Comparison of ENCODE assay signal across 1 cellular context in the genomic region with DNA sequence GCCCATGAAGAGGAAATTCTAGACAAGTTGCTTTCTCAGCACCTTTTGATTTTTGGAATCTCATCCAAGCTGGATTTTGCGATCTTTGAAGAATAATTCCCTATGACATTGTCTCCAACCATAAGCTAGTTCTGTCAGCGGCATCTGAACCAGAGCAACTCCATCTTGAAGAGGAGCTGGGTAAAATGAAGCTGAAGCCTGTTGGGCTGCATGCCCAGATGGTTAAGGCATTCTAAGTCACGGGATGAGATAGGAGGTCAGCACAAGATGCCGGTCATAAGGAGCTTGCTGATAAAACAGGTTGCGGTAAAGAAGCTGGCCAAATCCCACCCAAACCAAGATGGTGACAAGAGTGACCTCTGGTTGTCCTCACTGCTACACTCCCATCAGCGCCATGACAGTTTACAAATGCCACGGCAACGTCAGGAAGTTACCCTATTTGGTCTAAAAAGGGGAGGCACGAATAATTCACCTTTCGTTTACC.
A peak's percentile ranks its signal among the peaks of the same experiment; 100 is the strongest.
TF ChIP-seq lines count a peak whose summit lies in the region.
"Not testable (repeated sequence)": the region's sequence is repeated elsewhere in the genome, so short reads cannot be mapped to it uniquely, and the experiment has no call there.

No MANE protein-coding gene starts in this region.

TF ChIP-seq in K562, 482 proteins besides CTCF, POLR2A, EP300 and RAD21 (continued from another document and continues in another):
- TF ChIP-seq, protein P1, sequence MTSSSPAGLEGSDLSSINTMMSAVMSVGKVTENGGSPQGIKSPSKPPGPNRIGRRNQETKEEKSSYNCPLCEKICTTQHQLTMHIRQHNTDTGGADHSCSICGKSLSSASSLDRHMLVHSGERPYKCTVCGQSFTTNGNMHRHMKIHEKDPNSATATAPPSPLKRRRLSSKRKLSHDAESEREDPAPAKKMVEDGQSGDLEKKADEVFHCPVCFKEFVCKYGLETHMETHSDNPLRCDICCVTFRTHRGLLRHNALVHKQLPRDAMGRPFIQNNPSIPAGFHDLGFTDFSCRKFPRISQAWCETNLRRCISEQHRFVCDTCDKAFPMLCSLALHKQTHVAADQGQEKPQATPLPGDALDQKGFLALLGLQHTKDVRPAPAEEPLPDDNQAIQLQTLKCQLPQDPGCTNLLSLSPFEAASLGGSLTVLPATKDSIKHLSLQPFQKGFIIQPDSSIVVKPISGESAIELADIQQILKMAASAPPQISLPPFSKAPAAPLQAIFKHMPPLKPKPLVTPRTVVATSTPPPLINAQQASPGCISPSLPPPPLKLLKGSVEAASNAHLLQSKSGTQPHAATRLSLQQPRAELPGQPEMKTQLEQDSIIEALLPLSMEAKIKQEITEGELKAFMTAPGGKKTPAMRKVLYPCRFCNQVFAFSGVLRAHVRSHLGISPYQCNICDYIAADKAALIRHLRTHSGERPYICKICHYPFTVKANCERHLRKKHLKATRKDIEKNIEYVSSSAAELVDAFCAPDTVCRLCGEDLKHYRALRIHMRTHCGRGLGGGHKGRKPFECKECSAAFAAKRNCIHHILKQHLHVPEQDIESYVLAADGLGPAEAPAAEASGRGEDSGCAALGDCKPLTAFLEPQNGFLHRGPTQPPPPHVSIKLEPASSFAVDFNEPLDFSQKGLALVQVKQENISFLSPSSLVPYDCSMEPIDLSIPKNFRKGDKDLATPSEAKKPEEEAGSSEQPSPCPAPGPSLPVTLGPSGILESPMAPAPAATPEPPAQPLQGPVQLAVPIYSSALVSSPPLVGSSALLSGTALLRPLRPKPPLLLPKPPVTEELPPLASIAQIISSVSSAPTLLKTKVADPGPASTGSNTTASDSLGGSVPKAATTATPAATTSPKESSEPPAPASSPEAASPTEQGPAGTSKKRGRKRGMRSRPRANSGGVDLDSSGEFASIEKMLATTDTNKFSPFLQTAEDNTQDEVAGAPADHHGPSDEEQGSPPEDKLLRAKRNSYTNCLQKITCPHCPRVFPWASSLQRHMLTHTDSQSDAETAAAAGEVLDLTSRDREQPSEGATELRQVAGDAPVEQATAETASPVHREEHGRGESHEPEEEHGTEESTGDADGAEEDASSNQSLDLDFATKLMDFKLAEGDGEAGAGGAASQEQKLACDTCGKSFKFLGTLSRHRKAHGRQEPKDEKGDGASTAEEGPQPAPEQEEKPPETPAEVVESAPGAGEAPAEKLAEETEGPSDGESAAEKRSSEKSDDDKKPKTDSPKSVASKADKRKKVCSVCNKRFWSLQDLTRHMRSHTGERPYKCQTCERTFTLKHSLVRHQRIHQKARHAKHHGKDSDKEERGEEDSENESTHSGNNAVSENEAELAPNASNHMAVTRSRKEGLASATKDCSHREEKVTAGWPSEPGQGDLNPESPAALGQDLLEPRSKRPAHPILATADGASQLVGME (CRISPR knock-in tag; IDR thresholded peaks at IDR 0.05), result peak; percentile 96
- TF ChIP-seq NR2C1 (IDR thresholded peaks at IDR 0.05), result not testable (repeated sequence)
- TF ChIP-seq NR2C1 (tag; IDR thresholded peaks at IDR 0.05), result peak; percentile 95
- TF ChIP-seq ZNF696 (CRISPR knock-in tag; conservative IDR thresholded peaks at IDR 0.05), result peak; percentile 76
- TF ChIP-seq, protein P2, sequence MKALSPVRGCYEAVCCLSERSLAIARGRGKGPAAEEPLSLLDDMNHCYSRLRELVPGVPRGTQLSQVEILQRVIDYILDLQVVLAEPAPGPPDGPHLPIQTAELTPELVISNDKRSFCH (CRISPR knock-in tag; IDR thresholded peaks at IDR 0.05), result peak; percentile 75; the same call in 1 of the 2 replicates
- TF ChIP-seq, protein P2 (tag; IDR thresholded peaks at IDR 0.05), result peak; percentile 98
- peak; percentile 98 for TF ChIP-seq KLF6 (CRISPR knock-in tag; IDR thresholded peaks at IDR 0.05; ENCODE audit: borderline replicate concordance)
- peak; percentile 97 for TF ChIP-seq OTX1 (CRISPR knock-in tag; IDR thresholded peaks at IDR 0.05)
- TF ChIP-seq, protein P3, sequence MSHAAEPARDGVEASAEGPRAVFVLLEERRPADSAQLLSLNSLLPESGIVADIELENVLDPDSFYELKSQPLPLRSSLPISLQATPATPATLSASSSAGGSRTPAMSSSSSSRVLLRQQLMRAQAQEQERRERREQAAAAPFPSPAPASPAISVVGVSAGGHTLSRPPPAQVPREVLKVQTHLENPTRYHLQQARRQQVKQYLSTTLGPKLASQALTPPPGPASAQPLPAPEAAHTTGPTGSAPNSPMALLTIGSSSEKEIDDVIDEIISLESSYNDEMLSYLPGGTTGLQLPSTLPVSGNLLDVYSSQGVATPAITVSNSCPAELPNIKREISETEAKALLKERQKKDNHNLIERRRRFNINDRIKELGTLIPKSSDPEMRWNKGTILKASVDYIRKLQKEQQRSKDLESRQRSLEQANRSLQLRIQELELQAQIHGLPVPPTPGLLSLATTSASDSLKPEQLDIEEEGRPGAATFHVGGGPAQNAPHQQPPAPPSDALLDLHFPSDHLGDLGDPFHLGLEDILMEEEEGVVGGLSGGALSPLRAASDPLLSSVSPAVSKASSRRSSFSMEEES (CRISPR knock-in tag; IDR thresholded peaks at IDR 0.05), result peak; percentile 61
- peak in 1 of 2 experiments; percentile 99; a peak in 2 of 4 replicates for TF ChIP-seq TEAD1 (CRISPR knock-in tag; IDR thresholded peaks at IDR 0.05)
- TF ChIP-seq TAF7 (tag; IDR thresholded peaks at IDR 0.05), result peak; percentile 75
- peak; percentile 15; the same call in 1 of the 2 replicates for TF ChIP-seq ZNF316 (IDR thresholded peaks at IDR 0.05)
- TF ChIP-seq PYGO2 (tag; IDR thresholded peaks at IDR 0.05), result peak; percentile 95
- peak; percentile 99 for TF ChIP-seq ZNF644 (tag; IDR thresholded peaks at IDR 0.05; ENCODE audit: low read depth)
- TF ChIP-seq DIDO1 (tag; IDR thresholded peaks at IDR 0.05; ENCODE audit: low read depth), result peak; percentile 82; the same call in 1 of the 2 replicates
- TF ChIP-seq, protein P4, sequence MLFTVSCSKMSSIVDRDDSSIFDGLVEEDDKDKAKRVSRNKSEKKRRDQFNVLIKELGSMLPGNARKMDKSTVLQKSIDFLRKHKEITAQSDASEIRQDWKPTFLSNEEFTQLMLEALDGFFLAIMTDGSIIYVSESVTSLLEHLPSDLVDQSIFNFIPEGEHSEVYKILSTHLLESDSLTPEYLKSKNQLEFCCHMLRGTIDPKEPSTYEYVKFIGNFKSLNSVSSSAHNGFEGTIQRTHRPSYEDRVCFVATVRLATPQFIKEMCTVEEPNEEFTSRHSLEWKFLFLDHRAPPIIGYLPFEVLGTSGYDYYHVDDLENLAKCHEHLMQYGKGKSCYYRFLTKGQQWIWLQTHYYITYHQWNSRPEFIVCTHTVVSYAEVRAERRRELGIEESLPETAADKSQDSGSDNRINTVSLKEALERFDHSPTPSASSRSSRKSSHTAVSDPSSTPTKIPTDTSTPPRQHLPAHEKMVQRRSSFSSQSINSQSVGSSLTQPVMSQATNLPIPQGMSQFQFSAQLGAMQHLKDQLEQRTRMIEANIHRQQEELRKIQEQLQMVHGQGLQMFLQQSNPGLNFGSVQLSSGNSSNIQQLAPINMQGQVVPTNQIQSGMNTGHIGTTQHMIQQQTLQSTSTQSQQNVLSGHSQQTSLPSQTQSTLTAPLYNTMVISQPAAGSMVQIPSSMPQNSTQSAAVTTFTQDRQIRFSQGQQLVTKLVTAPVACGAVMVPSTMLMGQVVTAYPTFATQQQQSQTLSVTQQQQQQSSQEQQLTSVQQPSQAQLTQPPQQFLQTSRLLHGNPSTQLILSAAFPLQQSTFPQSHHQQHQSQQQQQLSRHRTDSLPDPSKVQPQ (CRISPR knock-in tag; IDR thresholded peaks at IDR 0.05; ENCODE audit: borderline replicate concordance), result peak; percentile 76
- TF ChIP-seq ZNF140 (CRISPR knock-in tag; IDR thresholded peaks at IDR 0.05), result 0 out of 2 replicates have a peak, but pooled peaks have one; percentile 75
- TF ChIP-seq, protein P5, sequence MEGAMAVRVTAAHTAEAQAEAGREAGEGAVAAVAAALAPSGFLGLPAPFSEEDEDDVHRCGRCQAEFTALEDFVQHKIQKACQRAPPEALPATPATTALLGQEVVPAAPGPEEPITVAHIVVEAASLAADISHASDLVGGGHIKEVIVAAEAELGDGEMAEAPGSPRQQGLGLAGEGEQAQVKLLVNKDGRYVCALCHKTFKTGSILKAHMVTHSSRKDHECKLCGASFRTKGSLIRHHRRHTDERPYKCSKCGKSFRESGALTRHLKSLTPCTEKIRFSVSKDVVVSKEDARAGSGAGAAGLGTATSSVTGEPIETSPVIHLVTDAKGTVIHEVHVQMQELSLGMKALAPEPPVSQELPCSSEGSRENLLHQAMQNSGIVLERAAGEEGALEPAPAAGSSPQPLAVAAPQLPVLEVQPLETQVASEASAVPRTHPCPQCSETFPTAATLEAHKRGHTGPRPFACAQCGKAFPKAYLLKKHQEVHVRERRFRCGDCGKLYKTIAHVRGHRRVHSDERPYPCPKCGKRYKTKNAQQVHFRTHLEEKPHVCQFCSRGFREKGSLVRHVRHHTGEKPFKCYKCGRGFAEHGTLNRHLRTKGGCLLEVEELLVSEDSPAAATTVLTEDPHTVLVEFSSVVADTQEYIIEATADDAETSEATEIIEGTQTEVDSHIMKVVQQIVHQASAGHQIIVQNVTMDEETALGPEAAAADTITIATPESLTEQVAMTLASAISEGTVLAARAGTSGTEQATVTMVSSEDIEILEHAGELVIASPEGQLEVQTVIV (CRISPR knock-in tag; IDR thresholded peaks at IDR 0.05; ENCODE audit: borderline replicate concordance), result 0 out of 2 replicates have a peak, but pooled peaks have one; percentile 43
- TF ChIP-seq BHLHE40 (IDR thresholded peaks at IDR 0.05; ENCODE audit: low read length), result peak; percentile 89
- TF ChIP-seq, protein P6, sequence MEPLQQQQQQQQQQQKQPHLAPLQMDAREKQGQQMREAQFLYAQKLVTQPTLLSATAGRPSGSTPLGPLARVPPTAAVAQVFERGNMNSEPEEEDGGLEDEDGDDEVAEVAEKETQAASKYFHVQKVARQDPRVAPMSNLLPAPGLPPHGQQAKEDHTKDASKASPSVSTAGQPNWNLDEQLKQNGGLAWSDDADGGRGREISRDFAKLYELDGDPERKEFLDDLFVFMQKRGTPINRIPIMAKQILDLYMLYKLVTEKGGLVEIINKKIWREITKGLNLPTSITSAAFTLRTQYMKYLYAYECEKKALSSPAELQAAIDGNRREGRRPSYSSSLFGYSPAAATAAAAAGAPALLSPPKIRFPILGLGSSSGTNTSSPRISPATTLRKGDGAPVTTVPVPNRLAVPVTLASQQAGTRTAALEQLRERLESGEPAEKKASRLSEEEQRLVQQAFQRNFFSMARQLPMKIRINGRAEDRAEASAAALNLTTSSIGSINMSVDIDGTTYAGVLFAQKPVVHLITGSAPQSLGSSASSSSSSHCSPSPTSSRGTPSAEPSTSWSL (CRISPR knock-in tag; IDR thresholded peaks at IDR 0.05; ENCODE audit: borderline replicate concordance), result peak; percentile 91; the same call in 1 of the 2 replicates
- peak; percentile 83 for TF ChIP-seq KLF1 (tag; IDR thresholded peaks at IDR 0.05)
- TF ChIP-seq ZNF197 (CRISPR knock-in tag; IDR thresholded peaks at IDR 0.05; ENCODE audit: low read depth), result peak; percentile 99
- TF ChIP-seq, protein P7, sequence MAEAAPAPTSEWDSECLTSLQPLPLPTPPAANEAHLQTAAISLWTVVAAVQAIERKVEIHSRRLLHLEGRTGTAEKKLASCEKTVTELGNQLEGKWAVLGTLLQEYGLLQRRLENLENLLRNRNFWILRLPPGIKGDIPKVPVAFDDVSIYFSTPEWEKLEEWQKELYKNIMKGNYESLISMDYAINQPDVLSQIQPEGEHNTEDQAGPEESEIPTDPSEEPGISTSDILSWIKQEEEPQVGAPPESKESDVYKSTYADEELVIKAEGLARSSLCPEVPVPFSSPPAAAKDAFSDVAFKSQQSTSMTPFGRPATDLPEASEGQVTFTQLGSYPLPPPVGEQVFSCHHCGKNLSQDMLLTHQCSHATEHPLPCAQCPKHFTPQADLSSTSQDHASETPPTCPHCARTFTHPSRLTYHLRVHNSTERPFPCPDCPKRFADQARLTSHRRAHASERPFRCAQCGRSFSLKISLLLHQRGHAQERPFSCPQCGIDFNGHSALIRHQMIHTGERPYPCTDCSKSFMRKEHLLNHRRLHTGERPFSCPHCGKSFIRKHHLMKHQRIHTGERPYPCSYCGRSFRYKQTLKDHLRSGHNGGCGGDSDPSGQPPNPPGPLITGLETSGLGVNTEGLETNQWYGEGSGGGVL (CRISPR knock-in tag; IDR thresholded peaks at IDR 0.05), result peak; percentile 87
- TF ChIP-seq, protein P8, sequence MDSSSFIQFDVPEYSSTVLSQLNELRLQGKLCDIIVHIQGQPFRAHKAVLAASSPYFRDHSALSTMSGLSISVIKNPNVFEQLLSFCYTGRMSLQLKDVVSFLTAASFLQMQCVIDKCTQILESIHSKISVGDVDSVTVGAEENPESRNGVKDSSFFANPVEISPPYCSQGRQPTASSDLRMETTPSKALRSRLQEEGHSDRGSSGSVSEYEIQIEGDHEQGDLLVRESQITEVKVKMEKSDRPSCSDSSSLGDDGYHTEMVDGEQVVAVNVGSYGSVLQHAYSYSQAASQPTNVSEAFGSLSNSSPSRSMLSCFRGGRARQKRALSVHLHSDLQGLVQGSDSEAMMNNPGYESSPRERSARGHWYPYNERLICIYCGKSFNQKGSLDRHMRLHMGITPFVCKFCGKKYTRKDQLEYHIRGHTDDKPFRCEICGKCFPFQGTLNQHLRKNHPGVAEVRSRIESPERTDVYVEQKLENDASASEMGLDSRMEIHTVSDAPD (CRISPR knock-in tag; IDR thresholded peaks at IDR 0.05), result peak; percentile 91
- TF ChIP-seq ZFP30 (CRISPR knock-in tag; IDR thresholded peaks at IDR 0.05; ENCODE audit: borderline replicate concordance), result 0 out of 2 replicates have a peak, but pooled peaks have one; percentile 6
- TF ChIP-seq, protein P9, sequence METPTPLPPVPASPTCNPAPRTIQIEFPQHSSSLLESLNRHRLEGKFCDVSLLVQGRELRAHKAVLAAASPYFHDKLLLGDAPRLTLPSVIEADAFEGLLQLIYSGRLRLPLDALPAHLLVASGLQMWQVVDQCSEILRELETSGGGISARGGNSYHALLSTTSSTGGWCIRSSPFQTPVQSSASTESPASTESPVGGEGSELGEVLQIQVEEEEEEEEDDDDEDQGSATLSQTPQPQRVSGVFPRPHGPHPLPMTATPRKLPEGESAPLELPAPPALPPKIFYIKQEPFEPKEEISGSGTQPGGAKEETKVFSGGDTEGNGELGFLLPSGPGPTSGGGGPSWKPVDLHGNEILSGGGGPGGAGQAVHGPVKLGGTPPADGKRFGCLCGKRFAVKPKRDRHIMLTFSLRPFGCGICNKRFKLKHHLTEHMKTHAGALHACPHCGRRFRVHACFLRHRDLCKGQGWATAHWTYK (CRISPR knock-in tag; IDR thresholded peaks at IDR 0.05), result peak; percentile 98
- peak; percentile 89 for TF ChIP-seq MECOM (CRISPR knock-in tag; IDR thresholded peaks at IDR 0.05)
- peak; percentile 97 for TF ChIP-seq ZNF354B (CRISPR knock-in tag; IDR thresholded peaks at IDR 0.05)
- peak; percentile 97 for TF ChIP-seq ELF4 (CRISPR knock-in tag; IDR thresholded peaks at IDR 0.05)
- TF ChIP-seq TEAD2 (tag; IDR thresholded peaks at IDR 0.05), result peak; percentile 91
- TF ChIP-seq ZNF174 (CRISPR knock-in tag; IDR thresholded peaks at IDR 0.05), result peak; percentile 76; the same call in 1 of the 2 replicates
- TF ChIP-seq STAT5B (CRISPR knock-in tag; IDR thresholded peaks at IDR 0.05), result peak; percentile 68; the same call in 1 of the 2 replicates
- TF ChIP-seq DPF2 (IDR thresholded peaks at IDR 0.05), result 0 out of 2 replicates have a peak, but pooled peaks have one; percentile 18
- peak; percentile 77 for TF ChIP-seq ZNF561 (CRISPR knock-in tag; conservative IDR thresholded peaks at IDR 0.05)
- TF ChIP-seq GTF2A2 (tag; IDR thresholded peaks at IDR 0.05), result peak; percentile 95
